In the genomic region with DNA sequence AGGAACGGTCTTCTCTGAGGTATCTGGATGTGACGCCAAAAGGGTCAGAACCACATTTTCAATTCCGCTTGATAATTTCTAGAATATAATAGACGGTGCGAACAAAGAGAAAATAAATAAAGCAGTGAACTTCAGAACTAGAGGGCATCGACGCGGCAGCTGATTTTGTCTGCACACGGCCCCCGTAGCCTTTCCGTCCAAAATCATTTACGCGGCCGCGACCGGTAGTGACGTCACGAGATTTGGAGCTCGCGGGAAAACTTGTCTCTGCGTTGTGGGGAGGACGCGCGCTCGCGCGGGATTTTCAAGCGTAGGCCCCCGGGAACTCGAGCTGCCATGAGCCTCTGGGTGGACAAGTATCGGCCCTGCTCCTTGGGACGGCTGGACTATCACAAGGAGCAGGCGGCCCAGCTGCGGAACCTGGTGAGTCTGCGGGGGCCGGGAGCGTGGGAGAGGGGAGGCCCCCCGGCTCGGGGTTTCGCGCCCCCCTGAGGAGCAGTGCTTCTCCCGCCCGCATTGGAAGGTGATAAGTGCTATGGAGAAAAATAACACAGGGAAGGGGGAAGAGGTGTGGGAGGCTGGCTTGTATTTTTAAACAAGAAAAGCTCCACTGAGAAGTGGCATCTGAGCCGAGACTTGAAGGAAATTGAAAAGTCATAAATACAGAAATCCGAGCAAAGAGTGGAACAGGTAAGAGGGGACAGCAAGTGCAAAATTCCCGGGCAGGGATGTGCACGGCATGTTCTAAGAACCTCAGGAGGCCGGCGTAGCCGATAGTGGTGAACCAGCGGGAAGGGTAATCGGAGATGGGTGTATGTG, we compare ENCODE assay signal across 8 cellular contexts. TPM values are rescaled to one million over a fixed set of nuclear protein-coding genes. Genes with fewer than 3 reads are reported as not detected.
DNase-seq lines count a peak whose midpoint lies in the region; ATAC-seq and TF ChIP-seq lines count a peak whose summit lies in the region.

A gene with protein sequence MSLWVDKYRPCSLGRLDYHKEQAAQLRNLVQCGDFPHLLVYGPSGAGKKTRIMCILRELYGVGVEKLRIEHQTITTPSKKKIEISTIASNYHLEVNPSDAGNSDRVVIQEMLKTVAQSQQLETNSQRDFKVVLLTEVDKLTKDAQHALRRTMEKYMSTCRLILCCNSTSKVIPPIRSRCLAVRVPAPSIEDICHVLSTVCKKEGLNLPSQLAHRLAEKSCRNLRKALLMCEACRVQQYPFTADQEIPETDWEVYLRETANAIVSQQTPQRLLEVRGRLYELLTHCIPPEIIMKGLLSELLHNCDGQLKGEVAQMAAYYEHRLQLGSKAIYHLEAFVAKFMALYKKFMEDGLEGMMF (plus strand): TSS at position 307 of the 819 bp plus-strand sequence. CDS start 30 bp downstream, at position 337.

- peak; percentile 92 for ATAC-seq in RWPE2 (ENCODE audit: low read depth)
- peak; percentile 92 to 94 (median 93) for ATAC-seq in natural killer cell

- intact Hi-C loops in activated T-helper 2 cell treated with anti-CD3 and anti-CD28 coated beads, Interferon-gamma antibody, Interleukin-2, Interleukin-4, amounts not matched to agents 10 μg/mL and 5 μg/mL and 100 μg/mL, durations not matched to agents 14 hours and 24 hours and 36 hours (cut with micrococcal nuclease): loop anchor here (5.0 to 10.0 kb wide), 3 partner anchors 76 to 1127 kb away; a partner anchor contains a TSS
- intact Hi-C loops in natural killer cell (cut with micrococcal nuclease): loop anchor here (2.0 kb wide), 1 partner anchor 275 kb away; no protein-coding TSS in a partner anchor

- H3K27me3 ChIP-seq in RWPE2 (ENCODE audit: insufficient read depth, poor library complexity, severe bottlenecking): no peaks in the 10 kb centered on the region

- TF ChIP-seq CTCF in RWPE2 (IDR thresholded peaks at IDR 0.05; ENCODE audit: poor library complexity, severe bottlenecking) (no peak), fibroblast of mammary gland (conservative IDR thresholded peaks at IDR 0.05; ENCODE audit: control insufficient read depth, insufficient read depth, low read depth, low read length) (no peak), natural killer cell (IDR thresholded peaks at IDR 0.05) (no peak)

- H3K4me1 Mint-ChIP-seq in activated T-helper 2 cell treated with anti-CD3 and anti-CD28 coated beads, Interferon-gamma antibody, Interleukin-2, Interleukin-4, amounts not matched to agents 10 μg/mL and 5 μg/mL and 100 μg/mL, durations not matched to agents 14 hours and 24 hours and 36 hours (ENCODE audit: low read depth): peaks cover 37% of the 10 kb centered on the region
- H3K4me1 Mint-ChIP-seq in natural killer cell: peaks cover 14 to 19% of the 10 kb centered on the region in 2 donors

- peaks cover 3% of the 10 kb centered on the region for H3K27me3 Mint-ChIP-seq in activated T-helper 2 cell treated with anti-CD3 and anti-CD28 coated beads, Interferon-gamma antibody, Interleukin-2, Interleukin-4, amounts not matched to agents 10 μg/mL and 5 μg/mL and 100 μg/mL, durations not matched to agents 14 hours and 24 hours and 36 hours (ENCODE audit: low read depth)
- H3K27me3 Mint-ChIP-seq in natural killer cell (ENCODE audit: low read depth in 2 of 2): peaks cover 10 to 14% of the 10 kb centered on the region in 2 donors

- H3K4me1 ChIP-seq in RWPE2 (ENCODE audit: insufficient read depth, poor library complexity, severe bottlenecking): peaks cover 6% of the 10 kb centered on the region

- no peaks in the 10 kb centered on the region for H3K9me3 ChIP-seq in RWPE2 (ENCODE audit: severe bottlenecking)

- H3K27ac Mint-ChIP-seq in activated T-helper 2 cell treated with anti-CD3 and anti-CD28 coated beads, Interferon-gamma antibody, Interleukin-2, Interleukin-4, amounts not matched to agents 10 μg/mL and 5 μg/mL and 100 μg/mL, durations not matched to agents 14 hours and 24 hours and 36 hours: peak within 1 kb of the TSS; percentile 96
- H3K27ac Mint-ChIP-seq in natural killer cell: peak within 1 kb of the TSS; percentile 93 to 94

- peak within 1 kb of the TSS; percentile 41 for H3K27ac ChIP-seq in RWPE2 (ENCODE audit: poor library complexity, severe bottlenecking)

- H3K4me3 ChIP-seq in RWPE2 (ENCODE audit: severe bottlenecking) (peak within 1 kb of the TSS; percentile 89), fibroblast of mammary gland (ENCODE audit: control insufficient read depth, low read depth, low read length) (peak within 1 kb of the TSS; percentile 79)

- no peaks in the 10 kb centered on the region for H3K9me3 Mint-ChIP-seq in activated T-helper 2 cell treated with anti-CD3 and anti-CD28 coated beads, Interferon-gamma antibody, Interleukin-2, Interleukin-4, amounts not matched to agents 10 μg/mL and 5 μg/mL and 100 μg/mL, durations not matched to agents 14 hours and 24 hours and 36 hours
- no peaks in the 10 kb centered on the region for H3K9me3 Mint-ChIP-seq in natural killer cell

- peaks cover 39% of the 10 kb centered on the region for H3K36me3 ChIP-seq in RWPE2 (ENCODE audit: low read depth)

- DNase-seq in Daoy (ENCODE audit: low read depth): peak; percentile 92
- peak; percentile 72 for DNase-seq in GOT3 (lab: John Stamatoyannopoulos, UW)
- peak; percentile 94 for DNase-seq in LoVo (ENCODE audit: low spot score)
- peak; percentile 85 for DNase-seq in RWPE2 (ENCODE audit: low spot score)
- peak; percentile 90 for DNase-seq in activated T-helper 2 cell treated with anti-CD3 and anti-CD28 coated beads, Interferon-gamma antibody, Interleukin-2, Interleukin-4, amounts not matched to agents 10 μg/mL and 5 μg/mL and 100 μg/mL, durations not matched to agents 14 hours and 24 hours and 36 hours (ENCODE audit: low spot score)
- peak; percentile 95 for DNase-seq in fibroblast of mammary gland (ENCODE audit: low read depth)
- DNase-seq in natural killer cell: peak; percentile 89
- peak; percentile 91 for DNase-seq in stimulated activated naive CD4-positive, alpha-beta T cell treated with Interleukin-2 at 50 U/mL for 16 hours (lab: John Stamatoyannopoulos, UW)

- peak within 1 kb of the TSS; percentile 99 for H3K4me3 Mint-ChIP-seq in activated T-helper 2 cell treated with anti-CD3 and anti-CD28 coated beads, Interferon-gamma antibody, Interleukin-2, Interleukin-4, amounts not matched to agents 10 μg/mL and 5 μg/mL and 100 μg/mL, durations not matched to agents 14 hours and 24 hours and 36 hours (ENCODE audit: low read depth)
- H3K4me3 Mint-ChIP-seq in natural killer cell: peak within 1 kb of the TSS; percentile 95

- H3K36me3 Mint-ChIP-seq in activated T-helper 2 cell treated with anti-CD3 and anti-CD28 coated beads, Interferon-gamma antibody, Interleukin-2, Interleukin-4, amounts not matched to agents 10 μg/mL and 5 μg/mL and 100 μg/mL, durations not matched to agents 14 hours and 24 hours and 36 hours (ENCODE audit: low read depth): peaks cover 41% of the 10 kb centered on the region
- no peaks in the 10 kb centered on the region for H3K36me3 Mint-ChIP-seq in natural killer cell

RNA-seq across cellular contexts. Expression of the gene that starts here (rescaled TPM):
- total RNA-seq in Daoy (2014; rRNA removed; shearing (Covaris generic)): 56.9 and 75.3 TPM in 2 replicates
- 55.2 and 55.4 TPM in 2 replicates for total RNA-seq in activated T-helper 2 cell treated with anti-CD3 and anti-CD28 coated beads, Interferon-gamma antibody, Interleukin-2, Interleukin-4, amounts not matched to agents 10 μg/mL and 5 μg/mL and 100 μg/mL, durations not matched to agents 14 hours and 24 hours and 36 hours
- total RNA-seq in natural killer cell: 1 to 10 TPM; 5.5 to 7.0 (median 6.8) TPM

Comparison
In these comparisons a context has a peak if more than half of its experiments do, and no peak if none do; other contexts are left out.
1. Peak in every context shown above with its lines: DNase-seq, ATAC-seq, H3K4me3 ChIP-seq and H3K27ac ChIP-seq.